Comparison of ENCODE assay signal across 8 cellular contexts in genomic region chr10:119029613-119030420, GRCh38. TPM values are rescaled to one million over a fixed set of nuclear protein-coding genes. Genes with fewer than 3 reads are reported as not detected.
A peak's percentile ranks its signal among the peaks of the same experiment; 100 is the strongest.
DNase-seq lines count a peak whose midpoint lies in the region; ATAC-seq, FAIRE-seq and TF ChIP-seq lines count a peak whose summit lies in the region.

TSS of gene NANOS1 (plus strand) at chr10:119029714. CDS start at chr10:119029802, 88 bp downstream.

- DNase-seq in H54 (ENCODE audit: insufficient read length, low spot score) = peak; percentile 48
- no peak for DNase-seq in MG63
- peak in 1 of 2 donors; percentile 38 for DNase-seq in activated naive CD4-positive, alpha-beta T cell treated with anti-CD3 and anti-CD28 coated beads, Interleukin-2, amount 50 U/mL, for 72 hours (ENCODE audit: low spot score in 2 of 2)
- no peak for DNase-seq in iPS DF 6.9 (ENCODE audit: low read depth, low spot score)
- DNase-seq in small intestine = no peak
- DNase-seq in SKM-1 (lab: John Stamatoyannopoulos, UW; ENCODE audit: unreplicated experiment) = no peak
- no peak for DNase-seq in NCI-H187 (lab: John Stamatoyannopoulos, UW)

- peak; percentile 87 for TF ChIP-seq POLR2A in H54 (IDR thresholded peaks at IDR 0.05; ENCODE audit: low read depth, low read length)

- H3K9me3 Mint-ChIP-seq in activated naive CD4-positive, alpha-beta T cell treated with anti-CD3 and anti-CD28 coated beads, Interleukin-2, amount 50 U/mL, for 72 hours = no peaks in the 10 kb centered on the region

- WGBS in iPS DF 6.9 (ENCODE audit: insufficient coverage, insufficient read length) = no CpG with 5 or more reads among the region's 136 CpGs
- 0 to 1% (median 0%) methylated on average over 67 to 136 of the region's 136 CpGs for WGBS in small intestine, 3 donors

- H3K9me3 ChIP-seq in MG63 (no peaks in the 10 kb centered on the region), iPS DF 6.9 (ENCODE audit: control insufficient read depth, insufficient read depth, low read length) (no peaks in the 10 kb centered on the region), small intestine (ENCODE audit: control insufficient read depth, low read depth) (no peaks in the 10 kb centered on the region)

- H3K27me3 ChIP-seq in MG63 = no peaks in the 10 kb centered on the region
- no peaks in the 10 kb centered on the region for H3K27me3 ChIP-seq in iPS DF 6.9 (ENCODE audit: control insufficient read depth, insufficient read depth, low read length)
- H3K27me3 ChIP-seq in small intestine (ENCODE audit: control insufficient read depth in 2 of 2, insufficient read depth in 2 of 2, low read length in 2 of 2) = no peaks in the 10 kb centered on the region

- peak within 1 kb of the TSS in 1 of 2 donors; percentile 81 for H3K27ac Mint-ChIP-seq in activated naive CD4-positive, alpha-beta T cell treated with anti-CD3 and anti-CD28 coated beads, Interleukin-2, amount 50 U/mL, for 72 hours

- H3K4me3 ChIP-seq in MG63 (peak within 1 kb of the TSS; percentile 51), iPS DF 6.9 (ENCODE audit: low read length) (peak within 1 kb of the TSS; percentile 58; the same call in 1 of the 2 replicates), small intestine (ENCODE audit: low read depth in 1 of 2, low read length in 2 of 2) (peak within 1 kb of the TSS; percentile 48 to 71)

- peak; percentile 19 for ATAC-seq in GM18502 (IDR thresholded peaks at IDR 0.05; ENCODE audit: poor library complexity, unreplicated experiment)
- ATAC-seq in activated naive CD4-positive, alpha-beta T cell treated with anti-CD3 and anti-CD28 coated beads, Interleukin-2, amount 50 U/mL, for 72 hours = peak; percentile 25 to 34

- no peak for FAIRE-seq in H54 (lab: Jason Lieb, UNC)
- no peak for FAIRE-seq in small intestine (lab: Jason Lieb, UNC)

- peaks cover 5 to 6% of the 10 kb centered on the region in 2 donors for H3K36me3 Mint-ChIP-seq in activated naive CD4-positive, alpha-beta T cell treated with anti-CD3 and anti-CD28 coated beads, Interleukin-2, amount 50 U/mL, for 72 hours

- H3K4me1 ChIP-seq in iPS DF 6.9 (ENCODE audit: control insufficient read depth, insufficient read depth, low read length) (no peaks in the 10 kb centered on the region), small intestine (ENCODE audit: control insufficient read depth in 2 of 2, insufficient read depth in 1 of 2, low read depth in 1 of 2, low read length in 1 of 2) (no peaks in the 10 kb centered on the region)

- H3K27ac ChIP-seq in iPS DF 6.9 (ENCODE audit: low read length) (no peak within 1 kb of the TSS), small intestine (ENCODE audit: low read depth in 1 of 2, low read length in 1 of 2) (peak within 1 kb of the TSS in 1 of 2 donors; percentile 27)

- H3K36me3 ChIP-seq in MG63 (peaks cover 31% of the 10 kb centered on the region), iPS DF 6.9 (ENCODE audit: control insufficient read depth, insufficient read depth, low read length) (peaks cover 3% of the 10 kb centered on the region; the same call in 1 of the 2 replicates), small intestine (ENCODE audit: control insufficient read depth in 2 of 2, insufficient read depth in 2 of 2, low read length in 2 of 2) (peaks cover 3 to 5% of the 10 kb centered on the region in 2 donors)

RNA-seq across cellular contexts. Expression of gene NANOS1, which starts in this region (rescaled TPM):
- total RNA-seq in MG63 (2014; rRNA removed; shearing (Covaris generic); ENCODE audit: low replicate concordance) = 10.2 and 11.3 TPM in 2 replicates
- under 1 TPM in 1 of 2 donors, not detected in 1; 0.14 TPM for total RNA-seq in activated naive CD4-positive, alpha-beta T cell treated with anti-CD3 and anti-CD28 coated beads, Interleukin-2, amount 50 U/mL, for 72 hours
- under 1 TPM in 1 of 3 donors, not detected in 2; 0.61 TPM for polyA plus RNA-seq in small intestine

Comparison
In these comparisons a context has a peak if more than half of its experiments do, and no peak if none do; other contexts are left out.
1. Peak in ATAC-seq in activated naive CD4-positive, alpha-beta T cell treated with anti-CD3 and anti-CD28 coated beads, Interleukin-2, amount 50 U/mL, for 72 hours; RNA of the gene not detected or under 1 TPM.